In genomic region chr16:27427538-27427937, GRCh38 we compare ENCODE assay signal across 1 cellular context.
TF ChIP-seq lines count a peak whose summit lies in the region.

No MANE protein-coding gene starts in this region.

TF ChIP-seq in HepG2, 621 proteins besides CTCF, POLR2A, EP300 and RAD21 (continued from another document):
- TF ChIP-seq, protein P1, sequence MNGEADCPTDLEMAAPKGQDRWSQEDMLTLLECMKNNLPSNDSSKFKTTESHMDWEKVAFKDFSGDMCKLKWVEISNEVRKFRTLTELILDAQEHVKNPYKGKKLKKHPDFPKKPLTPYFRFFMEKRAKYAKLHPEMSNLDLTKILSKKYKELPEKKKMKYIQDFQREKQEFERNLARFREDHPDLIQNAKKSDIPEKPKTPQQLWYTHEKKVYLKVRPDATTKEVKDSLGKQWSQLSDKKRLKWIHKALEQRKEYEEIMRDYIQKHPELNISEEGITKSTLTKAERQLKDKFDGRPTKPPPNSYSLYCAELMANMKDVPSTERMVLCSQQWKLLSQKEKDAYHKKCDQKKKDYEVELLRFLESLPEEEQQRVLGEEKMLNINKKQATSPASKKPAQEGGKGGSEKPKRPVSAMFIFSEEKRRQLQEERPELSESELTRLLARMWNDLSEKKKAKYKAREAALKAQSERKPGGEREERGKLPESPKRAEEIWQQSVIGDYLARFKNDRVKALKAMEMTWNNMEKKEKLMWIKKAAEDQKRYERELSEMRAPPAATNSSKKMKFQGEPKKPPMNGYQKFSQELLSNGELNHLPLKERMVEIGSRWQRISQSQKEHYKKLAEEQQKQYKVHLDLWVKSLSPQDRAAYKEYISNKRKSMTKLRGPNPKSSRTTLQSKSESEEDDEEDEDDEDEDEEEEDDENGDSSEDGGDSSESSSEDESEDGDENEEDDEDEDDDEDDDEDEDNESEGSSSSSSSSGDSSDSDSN (CRISPR knock-in tag; IDR thresholded peaks at IDR 0.05): no peak
- TF ChIP-seq ELF1 (CRISPR knock-in tag; IDR thresholded peaks at IDR 0.05): no peak
- TF ChIP-seq, protein P2, sequence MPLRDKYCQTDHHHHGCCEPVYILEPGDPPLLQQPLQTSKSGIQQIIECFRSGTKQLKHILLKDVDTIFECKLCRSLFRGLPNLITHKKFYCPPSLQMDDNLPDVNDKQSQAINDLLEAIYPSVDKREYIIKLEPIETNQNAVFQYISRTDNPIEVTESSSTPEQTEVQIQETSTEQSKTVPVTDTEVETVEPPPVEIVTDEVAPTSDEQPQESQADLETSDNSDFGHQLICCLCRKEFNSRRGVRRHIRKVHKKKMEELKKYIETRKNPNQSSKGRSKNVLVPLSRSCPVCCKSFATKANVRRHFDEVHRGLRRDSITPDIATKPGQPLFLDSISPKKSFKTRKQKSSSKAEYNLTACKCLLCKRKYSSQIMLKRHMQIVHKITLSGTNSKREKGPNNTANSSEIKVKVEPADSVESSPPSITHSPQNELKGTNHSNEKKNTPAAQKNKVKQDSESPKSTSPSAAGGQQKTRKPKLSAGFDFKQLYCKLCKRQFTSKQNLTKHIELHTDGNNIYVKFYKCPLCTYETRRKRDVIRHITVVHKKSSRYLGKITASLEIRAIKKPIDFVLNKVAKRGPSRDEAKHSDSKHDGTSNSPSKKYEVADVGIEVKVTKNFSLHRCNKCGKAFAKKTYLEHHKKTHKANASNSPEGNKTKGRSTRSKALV (CRISPR knock-in tag; IDR thresholded peaks at IDR 0.05): no peak
- TF ChIP-seq, protein P3, sequence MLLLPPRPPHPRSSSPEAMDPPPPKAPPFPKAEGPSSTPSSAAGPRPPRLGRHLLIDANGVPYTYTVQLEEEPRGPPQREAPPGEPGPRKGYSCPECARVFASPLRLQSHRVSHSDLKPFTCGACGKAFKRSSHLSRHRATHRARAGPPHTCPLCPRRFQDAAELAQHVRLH (CRISPR knock-in tag; IDR thresholded peaks at IDR 0.05; ENCODE audit: borderline replicate concordance, low read depth): no peak
- no peak for TF ChIP-seq ZNF577 (CRISPR knock-in tag; IDR thresholded peaks at IDR 0.05; ENCODE audit: borderline replicate concordance, low read depth)
- no peak for TF ChIP-seq SNAPC4 (CRISPR knock-in tag; IDR thresholded peaks at IDR 0.05)
- no peak for TF ChIP-seq ZNF781 (CRISPR knock-in tag; IDR thresholded peaks at IDR 0.05; ENCODE audit: borderline replicate concordance, not compliant biosample characterization)
- TF ChIP-seq ZNF121 (CRISPR knock-in tag; IDR thresholded peaks at IDR 0.05): no peak
- no peak for TF ChIP-seq POLR2AphosphoS2 (IDR thresholded peaks at IDR 0.05; ENCODE audit: low read depth, low read length)
